In the genomic region with DNA sequence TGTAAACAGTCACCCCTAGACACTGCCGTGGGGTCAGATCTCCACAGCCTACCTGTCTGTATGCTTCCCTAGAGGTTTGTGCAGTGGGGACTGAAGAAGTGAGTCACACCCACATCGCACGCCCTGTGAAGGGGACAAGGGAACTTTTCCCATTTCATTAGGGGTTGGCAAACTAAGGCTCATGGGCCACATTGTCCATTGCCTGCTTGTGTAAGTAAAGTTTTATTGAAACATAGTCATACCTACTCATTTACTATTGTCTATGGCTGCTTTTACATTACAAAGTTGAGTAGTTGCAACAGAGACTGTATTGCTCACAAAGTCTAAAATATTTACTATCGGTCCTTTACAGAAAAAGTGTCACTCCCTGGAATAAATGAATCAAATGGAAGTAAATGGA, we compare ENCODE assay signal across 24 cellular contexts. TPM values are rescaled to one million over a fixed set of nuclear protein-coding genes. Genes with fewer than 3 reads are reported as not detected.
DNase-seq lines count a peak whose midpoint lies in the region; ATAC-seq, FAIRE-seq and TF ChIP-seq lines count a peak whose summit lies in the region.
"Had no signal": no experiment of that assay in that cellular context is flagged by ENCODE, and none has a peak within 500 bp of the region (broad histone marks: within the 10 kb centered on the region; RNA-seq: fewer than 3 reads in every experiment).

No MANE protein-coding gene starts in this region.

- H3K36me3 ChIP-seq in HepG2 (replicated peaks in 1 of 2; ENCODE audit: control insufficient read depth in 1 of 2, insufficient read depth in 2 of 2, low read length in 2 of 2) (no peaks in the 10 kb centered on the region), right lobe of liver (no peaks in the 10 kb centered on the region), GM12878 (ENCODE audit: control insufficient read depth in 2 of 2, insufficient read depth in 2 of 2, low read length in 1 of 2) (no peaks in the 10 kb centered on the region), psoas muscle (ENCODE audit: insufficient read depth in 1 of 2, low read depth in 1 of 2) (no peaks in the 10 kb centered on the region)
- H3K36me3 ChIP-seq: BLaER1, HAP-1 had no signal

- peaks cover 0 to 3% (median 0%) of the 10 kb centered on the region in 3 donors for H3K27me3 Mint-ChIP-seq in immature natural killer cell (ENCODE audit: low read depth in 3 of 3)
- H3K27me3 Mint-ChIP-seq in activated CD8-positive, alpha-beta T cell treated with anti-CD3 and anti-CD28 coated beads, Interleukin-2, amount 10 ng/mL, durations not matched to agents 7 days and 5 days (ENCODE audit: low read depth), result no peaks in the 10 kb centered on the region
- H3K27me3 Mint-ChIP-seq in activated CD4-positive, alpha-beta T cell treated with anti-CD3 and anti-CD28 coated beads, Interleukin-2, amount 10 ng/mL, durations not matched to agents 7 days and 5 days, result no peaks in the 10 kb centered on the region
- H3K27me3 Mint-ChIP-seq: CD4-positive, CD25-positive, alpha-beta regulatory T cell; CD8-positive, alpha-beta memory T cell had no signal

- peaks cover 70% of the 10 kb centered on the region for H3K4me1 ChIP-seq in HepG2 (ENCODE audit: insufficient read depth, low read length)
- peaks cover 0 to 55% (median 13%) of the 10 kb centered on the region in 4 donors for H3K4me1 ChIP-seq in right lobe of liver
- H3K4me1 ChIP-seq in GM12878 (ENCODE audit: control insufficient read depth, insufficient read depth, low read length), result peaks cover 3% of the 10 kb centered on the region; the same call in 1 of the 2 replicates
- H3K4me1 ChIP-seq in psoas muscle, result peaks cover 67% of the 10 kb centered on the region

- H3K4me3 ChIP-seq in HepG2 (replicated peaks in 1 of 3; ENCODE audit: insufficient read depth in 1 of 3, low read depth in 2 of 3, low read length in 3 of 3) (no peak overlapping the region), right lobe of liver (no peak overlapping the region), GM12878 (no peak overlapping the region), psoas muscle (no peak overlapping the region)
- H3K4me3 ChIP-seq: A549, BLaER1, HAP-1 had no signal

- H3K36me3 Mint-ChIP-seq in immature natural killer cell, result no peaks in the 10 kb centered on the region
- no peaks in the 10 kb centered on the region for H3K36me3 Mint-ChIP-seq in activated CD8-positive, alpha-beta T cell treated with anti-CD3 and anti-CD28 coated beads, Interleukin-2, amount 10 ng/mL, durations not matched to agents 7 days and 5 days (ENCODE audit: low read depth)
- H3K36me3 Mint-ChIP-seq in activated CD4-positive, alpha-beta T cell treated with anti-CD3 and anti-CD28 coated beads, Interleukin-2, amount 10 ng/mL, durations not matched to agents 7 days and 5 days (ENCODE audit: low read depth), result no peaks in the 10 kb centered on the region
- H3K36me3 Mint-ChIP-seq: CD4-positive, CD25-positive, alpha-beta regulatory T cell had no signal

- H3K27ac Mint-ChIP-seq in immature natural killer cell, result peak overlapping the region in 5 of 6 donors; percentile 32 to 96 (median 80)
- H3K27ac Mint-ChIP-seq in activated CD8-positive, alpha-beta T cell treated with anti-CD3 and anti-CD28 coated beads, Interleukin-2, amount 10 ng/mL, durations not matched to agents 7 days and 5 days, result no peak overlapping the region
- no peak overlapping the region for H3K27ac Mint-ChIP-seq in activated CD4-positive, alpha-beta T cell treated with anti-CD3 and anti-CD28 coated beads, Interleukin-2, amount 10 ng/mL, durations not matched to agents 7 days and 5 days
- H3K27ac Mint-ChIP-seq: HFFc6 had no signal

- no peaks in the 10 kb centered on the region for H3K9me3 Mint-ChIP-seq in immature natural killer cell
- H3K9me3 Mint-ChIP-seq in activated CD8-positive, alpha-beta T cell treated with anti-CD3 and anti-CD28 coated beads, Interleukin-2, amount 10 ng/mL, durations not matched to agents 7 days and 5 days (ENCODE audit: insufficient read depth), result no peaks in the 10 kb centered on the region
- peaks cover 5% of the 10 kb centered on the region for H3K9me3 Mint-ChIP-seq in activated CD4-positive, alpha-beta T cell treated with anti-CD3 and anti-CD28 coated beads, Interleukin-2, amount 10 ng/mL, durations not matched to agents 7 days and 5 days
- H3K9me3 Mint-ChIP-seq: CD4-positive, CD25-positive, alpha-beta regulatory T cell; CD8-positive, alpha-beta memory T cell; HFFc6 had no signal

- no peak for TF ChIP-seq RAD21 in HepG2 (CRISPR knock-in tag; IDR thresholded peaks at IDR 0.05)
- TF ChIP-seq RAD21 in GM12878 (IDR thresholded peaks at IDR 0.05; ENCODE audit: insufficient read depth, low read depth, low read length), result no peak

- intact Hi-C loops in HepG2 (cut with micrococcal nuclease; ENCODE audit: unreplicated experiment), result loop anchor here (10.0 kb wide), 3 partner anchors 150 to 410 kb away; no protein-coding TSS in a partner anchor
- intact Hi-C loops in right lobe of liver (cut with DNase I), result no loop called here
- intact Hi-C loops in GM12878 (cut with micrococcal nuclease; ENCODE audit: unreplicated experiment), result loop anchor here (10.0 kb wide), 3 partner anchors 150 to 460 kb away; no protein-coding TSS in a partner anchor
- intact Hi-C loops in psoas muscle (cut with DNase I), result loop anchor here (5.0 to 10.0 kb wide), 5 partner anchors 92 to 400 kb away; no protein-coding TSS in a partner anchor

- H3K27ac ChIP-seq in HepG2 (ENCODE audit: extremely low read length, insufficient read depth, low read length) (no peak overlapping the region), right lobe of liver (no peak overlapping the region), GM12878 (ENCODE audit: control insufficient read depth, insufficient read depth) (no peak overlapping the region), psoas muscle (peak overlapping the region; percentile 95)
- H3K27ac ChIP-seq: 22Rv1, BLaER1, KMS-11 had no signal

- ATAC-seq in HepG2 (no peak), right lobe of liver (no peak), GM12878 (no peak), psoas muscle (no peak), HG02938 (IDR thresholded peaks at IDR 0.05; ENCODE audit: unreplicated experiment) (no peak)
- no peak for ATAC-seq in activated CD8-positive, alpha-beta T cell treated with anti-CD3 and anti-CD28 coated beads, Interleukin-2, amount 10 ng/mL, durations not matched to agents 7 days and 5 days
- ATAC-seq: A549 had no signal

- SMC1A ChIA-PET in GM12878 (lab: Charles Lee; ENCODE audit: uncharacterized antibody, unreplicated experiment), result interaction anchor here (3.1 kb wide), 1 partner anchor 12 kb away, joined by 9 read pairs; no protein-coding TSS in a partner anchor

- no peak for DNase-seq in HepG2 (ENCODE audit: low spot score)
- no peak for DNase-seq in right lobe of liver
- DNase-seq in GM12878 (ENCODE audit: low read depth, low spot score), result no peak
- no peak for DNase-seq in immature natural killer cell
- no peak for DNase-seq in psoas muscle
- DNase-seq in activated CD8-positive, alpha-beta T cell treated with anti-CD3 and anti-CD28 coated beads, Interleukin-2, amount 10 ng/mL, durations not matched to agents 7 days and 5 days, result no peak
- no peak for DNase-seq in activated CD4-positive, alpha-beta T cell treated with anti-CD3 and anti-CD28 coated beads, Interleukin-2, amount 10 ng/mL, durations not matched to agents 7 days and 5 days
- DNase-seq: CD4-positive, CD25-positive, alpha-beta regulatory T cell; CD8-positive, alpha-beta memory T cell; COR-L47; DMS 273 treated with DMSO at 0.1 percent for 48 hours; DMS53; DND-41; EL; HFFc6 had no signal

- peaks cover 81 to 83% of the 10 kb centered on the region in 2 donors for H3K4me1 Mint-ChIP-seq in immature natural killer cell
- peaks cover 30% of the 10 kb centered on the region for H3K4me1 Mint-ChIP-seq in activated CD8-positive, alpha-beta T cell treated with anti-CD3 and anti-CD28 coated beads, Interleukin-2, amount 10 ng/mL, durations not matched to agents 7 days and 5 days (ENCODE audit: low read depth)
- peaks cover 37% of the 10 kb centered on the region for H3K4me1 Mint-ChIP-seq in activated CD4-positive, alpha-beta T cell treated with anti-CD3 and anti-CD28 coated beads, Interleukin-2, amount 10 ng/mL, durations not matched to agents 7 days and 5 days

- in situ Hi-C loops in HepG2 (cut with HindIII; ENCODE audit: extremely low pct_ligation_motif_present, low pct_unique_long_range_greater_than_20kb), result loop anchor here (10.0 kb wide), 3 partner anchors 260 to 510 kb away; a partner anchor contains a TSS
- in situ Hi-C loops in GM12878 (cut with MboI), result loop anchor here (10.0 kb wide), 1 partner anchor 510 kb away; a partner anchor contains a TSS

- RAD21 ChIA-PET in GM12878 (lab: Charles Lee; ENCODE audit: unreplicated experiment), result no interaction called here

- TF ChIP-seq POLR2A in HepG2 (IDR thresholded peaks at IDR 0.05; ENCODE audit: insufficient read depth in 1 of 2, low read depth in 2 of 2, low read length in 2 of 2) (no peak), right lobe of liver (IDR thresholded peaks at IDR 0.05) (no peak), GM12878 (IDR thresholded peaks at IDR 0.05; ENCODE audit: low read depth, low read length) (no peak)

- no peaks in the 10 kb centered on the region for H4K20me1 ChIP-seq in HepG2 (ENCODE audit: insufficient read depth, low read length)
- no peaks in the 10 kb centered on the region for H4K20me1 ChIP-seq in GM12878 (ENCODE audit: control insufficient read depth, insufficient read depth)
- H4K20me1 ChIP-seq: BLaER1 had no signal

- no peak overlapping the region for H2AFZ ChIP-seq in HepG2 (ENCODE audit: low read length)
- no peak overlapping the region for H2AFZ ChIP-seq in GM12878 (ENCODE audit: control insufficient read depth, low read depth, low read length)

- POLR2A ChIA-PET in HepG2 (lab: Yijun Ruan, JAX) (no interaction called here), GM12878 (lab: Charles Lee) (no interaction called here)
- POLR2A ChIA-PET in activated CD8-positive, alpha-beta T cell treated with anti-CD3 and anti-CD28 coated beads, Interleukin-2, amount 10 ng/mL, durations not matched to agents 7 days and 5 days (lab: Charles Lee), result no interaction called here
- POLR2A ChIA-PET in activated CD4-positive, alpha-beta T cell treated with anti-CD3 and anti-CD28 coated beads, Interleukin-2, amount 10 ng/mL, durations not matched to agents 7 days and 5 days (lab: Charles Lee), result no interaction called here

- H3K27me3 ChIP-seq in HepG2 (ENCODE audit: control insufficient read depth in 1 of 2, insufficient read depth in 2 of 2, low read length in 2 of 2), result no peaks in the 10 kb centered on the region; a peak in 1 of 5 replicates
- H3K27me3 ChIP-seq in right lobe of liver, result no peaks in the 10 kb centered on the region
- H3K27me3 ChIP-seq in GM12878 (replicated peaks in 1 of 2; ENCODE audit: control insufficient read depth in 2 of 2, insufficient read depth in 2 of 2, low read length in 1 of 2), result no peaks in the 10 kb centered on the region
- no peaks in the 10 kb centered on the region for H3K27me3 ChIP-seq in psoas muscle (ENCODE audit: insufficient read depth in 3 of 3, low read length in 2 of 3)
- H3K27me3 ChIP-seq: BLaER1 had no signal

- H3K4me2 ChIP-seq in HepG2 (ENCODE audit: low read depth, low read length) (no peak overlapping the region), GM12878 (ENCODE audit: control insufficient read depth, insufficient read depth) (no peak overlapping the region)
- H3K4me2 ChIP-seq: A549, BLaER1, KMS-11 had no signal

- CTCF ChIA-PET in HepG2 (lab: Yijun Ruan, JAX; ENCODE audit: low intra/inter-chr PET ratio, low total read pairs) (no interaction called here), GM12878 (lab: Yijun Ruan, JAX) (no interaction called here)
- CTCF ChIA-PET in activated CD8-positive, alpha-beta T cell treated with anti-CD3 and anti-CD28 coated beads, Interleukin-2, amount 10 ng/mL, durations not matched to agents 7 days and 5 days (lab: Charles Lee), result no interaction called here
- CTCF ChIA-PET in activated CD4-positive, alpha-beta T cell treated with anti-CD3 and anti-CD28 coated beads, Interleukin-2, amount 10 ng/mL, durations not matched to agents 7 days and 5 days (lab: Charles Lee), result interaction anchor here (0.6 kb wide), 1 partner anchor 513 kb away, joined by 3 read pairs; no protein-coding TSS in a partner anchor

- BruUV-seq in HepG2 (replicated peaks; lab: Mats Ljungman, UMichigan) (no TSS peak), GM12878 (replicated peaks; lab: Mats Ljungman, UMichigan) (no TSS peak)

- WGBS in HepG2 (ENCODE audit: low lambda C conversion rate), result 100% methylated on average over 4 of the region's 4 CpGs
- 96% methylated on average over 4 of the region's 4 CpGs for WGBS in right lobe of liver (ENCODE audit: insufficient coverage, low coverage, low lambda C conversion rate, missing lambda C conversion rate)
- WGBS in GM12878 (ENCODE audit: insufficient coverage, insufficient replicate concordance, low lambda C conversion rate, missing lambda C conversion rate), result 99% methylated on average over 4 of the region's 4 CpGs
- WGBS in psoas muscle, 3 donors, result 97 to 98% (median 97%) methylated on average over 4 of the region's 4 CpGs

- H3K4me3 Mint-ChIP-seq in immature natural killer cell, result peak overlapping the region in 1 of 5 donors; percentile 12
- H3K4me3 Mint-ChIP-seq in activated CD8-positive, alpha-beta T cell treated with anti-CD3 and anti-CD28 coated beads, Interleukin-2, amount 10 ng/mL, durations not matched to agents 7 days and 5 days, result no peak overlapping the region
- H3K4me3 Mint-ChIP-seq in activated CD4-positive, alpha-beta T cell treated with anti-CD3 and anti-CD28 coated beads, Interleukin-2, amount 10 ng/mL, durations not matched to agents 7 days and 5 days, result no peak overlapping the region
- H3K4me3 Mint-ChIP-seq: HFFc6 had no signal

- no peaks in the 10 kb centered on the region for H3K79me2 ChIP-seq in HepG2 (ENCODE audit: insufficient read depth, low read length)
- no peaks in the 10 kb centered on the region; the same call in 1 of the 2 replicates for H3K79me2 ChIP-seq in GM12878 (ENCODE audit: control insufficient read depth, insufficient read depth, low read length)

- H3K9me3 ChIP-seq in HepG2 (ENCODE audit: low read length) (no peaks in the 10 kb centered on the region), right lobe of liver (no peaks in the 10 kb centered on the region), GM12878 (replicated peaks; ENCODE audit: control insufficient read depth, insufficient read depth, low read length) (no peaks in the 10 kb centered on the region), psoas muscle (no peaks in the 10 kb centered on the region)
- H3K9me3 ChIP-seq: A549, BLaER1, HAP-1 had no signal

- TF ChIP-seq CTCF in HepG2 (CRISPR knock-in tag; IDR thresholded peaks at IDR 0.05), result no peak
- no peak for TF ChIP-seq CTCF in right lobe of liver (IDR thresholded peaks at IDR 0.05)
- TF ChIP-seq CTCF in GM12878 (IDR thresholded peaks at IDR 0.05 in 2 of 3, conservative IDR thresholded peaks at IDR 0.05 in 1 of 3; ENCODE audit: control insufficient read depth in 2 of 3, extremely low read depth in 1 of 3, insufficient read depth in 1 of 3, low read depth in 3 of 3, low read length in 3 of 3), result no peak
- TF ChIP-seq CTCF in psoas muscle (IDR thresholded peaks at IDR 0.05), result no peak

- no peak for FAIRE-seq in HepG2 (lab: Jason Lieb, UNC)
- FAIRE-seq in GM12878 (lab: Jason Lieb, UNC), result no peak
- FAIRE-seq: A549, GM12892, GM18507, HTR-8/SVneo had no signal

- no peak overlapping the region for H3K9ac ChIP-seq in HepG2 (ENCODE audit: insufficient read depth, low read depth, low read length)
- H3K9ac ChIP-seq in GM12878 (ENCODE audit: control insufficient read depth, insufficient read depth, low read length), result no peak overlapping the region
- H3K9ac ChIP-seq: BLaER1, KMS-11 had no signal

- TF ChIP-seq EP300 in HepG2 (IDR thresholded peaks at IDR 0.05; ENCODE audit: low read depth in 2 of 2, low read length in 2 of 2) (no peak), HepG2 (CRISPR knock-in tag; IDR thresholded peaks at IDR 0.05; ENCODE audit: borderline replicate concordance) (no peak), GM12878 (IDR thresholded peaks at IDR 0.05; ENCODE audit: borderline replicate concordance in 1 of 2, control insufficient read depth in 1 of 2, low read depth in 2 of 2, low read length in 2 of 2) (no peak)

RNA-seq across cellular contexts. Expression of a gene that starts 2.5 kb away (rescaled TPM):
- total RNA-seq in HepG2 (2016; rRNA removed; fragmentation: Illumina TruSeq; extraction: Trizol) (15.7 and 20.0 TPM in 2 replicates), right lobe of liver (10 to 100 TPM; 45.5 to 84.2 (median 58.7) TPM), GM12878 (2014; rRNA removed) (5.7 and 6.7 TPM in 2 replicates), GM12878 (2014; rRNA removed; fragmentation: Illumina TruSeq; extraction: Trizol) (7.5 and 8.7 TPM in 2 replicates), GM12878 (2021) (7.3 and 11.9 TPM in 2 replicates), psoas muscle (10 to 100 TPM; 46.5 to 72.2 (median 55.8) TPM)
- total RNA-seq in HepG2 (2016; cell fraction: cytosol; rRNA removed; fragmentation: Illumina TruSeq; extraction: Trizol; ENCODE audit: low read depth), result 59.4 and 62.1 TPM in 2 replicates
- 16.5 and 19.6 TPM in 2 replicates for total RNA-seq in HepG2 (2016; cell fraction: insoluble cytoplasmic fraction; rRNA removed; fragmentation: Illumina TruSeq; extraction: Trizol)
- 19.5 and 21.4 TPM in 2 replicates for total RNA-seq in HepG2 (2016; cell fraction: membrane; rRNA removed; fragmentation: Illumina TruSeq; extraction: Trizol)
- 16.9 and 19.5 TPM in 2 replicates for total RNA-seq in HepG2 (2016; cell fraction: nucleus; rRNA removed; fragmentation: Illumina TruSeq; extraction: Trizol)
- polyA plus RNA-seq in HepG2 (2011; rRNA removed) (25.6 and 27.5 TPM in 2 replicates), GM12878 (2011; rRNA removed) (11.5 and 14.5 TPM in 2 replicates), GM12878 (2014; fragmentation: Illumina TruSeq; extraction: Trizol) (6.6 and 7.6 TPM in 2 replicates), GM12878 (2014; fragmentation: Nextera tagmentation; extraction: Ambion mirVana) (1 to 10 TPM; 9.1 to 9.5 TPM), GM12878 (2014; rRNA removed) (5.0 and 6.3 TPM in 2 replicates), GM12878 (2016; fragmentation: Nextera tagmentation; extraction: Ambion mirVana) (1 to 10 TPM; 6.2 to 7.6 TPM), immature natural killer cell (1 to 10 TPM; 4.0 to 8.4 (median 5.1) TPM), psoas muscle (10 to 100 TPM; 11.9 to 26.4 (median 21.3) TPM)
- 26.7 and 28.9 TPM in 2 replicates for polyA plus RNA-seq in HepG2 (2011; cell fraction: cytosol; rRNA removed)
- 13.2 and 13.8 TPM in 2 replicates for polyA plus RNA-seq in HepG2 (2011; cell fraction: nucleus; rRNA removed)
- 19.3 and 23.4 TPM in 2 replicates for polyA plus RNA-seq in HepG2 (2012)
- polyA plus RNA-seq in HepG2 (2016; cell fraction: cytosol; fragmentation: Illumina TruSeq; extraction: Trizol; ENCODE audit: low read depth), result 6.2 and 8.4 TPM in 2 replicates
- 13.0 and 14.8 TPM in 2 replicates for polyA plus RNA-seq in HepG2 (2016; cell fraction: insoluble cytoplasmic fraction; fragmentation: Illumina TruSeq; extraction: Trizol; ENCODE audit: low read depth)
- 9.0 and 11.2 TPM in 2 replicates for polyA plus RNA-seq in HepG2 (2016; cell fraction: membrane; fragmentation: Illumina TruSeq; extraction: Trizol; ENCODE audit: low read depth)
- 7.0 and 8.3 TPM in 2 replicates for polyA plus RNA-seq in HepG2 (2016; cell fraction: nucleus; fragmentation: Illumina TruSeq; extraction: Trizol; ENCODE audit: insufficient read depth, low read depth)
- polyA minus RNA-seq in HepG2 (2011; rRNA and poly(A)+ RNA removed; ENCODE audit: low replicate concordance), result 11.3 and 53.1 TPM in 2 replicates
- polyA minus RNA-seq in HepG2 (2011; cell fraction: cytosol; rRNA and poly(A)+ RNA removed), result 9.6 and 14.5 TPM in 2 replicates
- polyA minus RNA-seq in HepG2 (2011; cell fraction: nucleus; rRNA and poly(A)+ RNA removed), result 62.8 and 75.2 TPM in 2 replicates
- 27.9 and 29.7 TPM in 2 replicates for total RNA-seq in GM12878 (2013; cell fraction: nucleolus; rRNA removed)
- 5.9 TPM for polyA plus RNA-seq in GM12878 (2011; ENCODE audit: low read depth)
- polyA plus RNA-seq in GM12878 (2011; cell fraction: cytosol; rRNA removed), result 9.1 and 9.5 TPM in 2 replicates
- 7.1 and 10.0 TPM in 2 replicates for polyA plus RNA-seq in GM12878 (2011; cell fraction: nucleus; rRNA removed)
- 4.7 and 7.0 TPM in 2 replicates for polyA plus RNA-seq in GM12878 (2012)
- 24.3 and 27.8 TPM in 2 replicates for polyA minus RNA-seq in GM12878 (2011; rRNA and poly(A)+ RNA removed)
- polyA minus RNA-seq in GM12878 (2011; cell fraction: cytosol; rRNA and poly(A)+ RNA removed), result 3.0 and 5.3 TPM in 2 replicates
- 28.2 and 31.9 TPM in 2 replicates for polyA minus RNA-seq in GM12878 (2011; cell fraction: nucleus; rRNA and poly(A)+ RNA removed)
- 1 to 10 TPM; 8.5 to 9.4 TPM for total RNA-seq in activated CD8-positive, alpha-beta T cell treated with anti-CD3 and anti-CD28 coated beads, Interleukin-2, amount 10 ng/mL, durations not matched to agents 7 days and 5 days
- total RNA-seq in activated CD4-positive, alpha-beta T cell treated with anti-CD3 and anti-CD28 coated beads, Interleukin-2, amount 10 ng/mL, durations not matched to agents 7 days and 5 days, result 1 to 10 TPM; 3.3 to 5.5 TPM

Comparison
In these comparisons a context has a peak if more than half of its experiments do, and no peak if none do; other contexts are left out.
1. intact Hi-C loops: an anchor here in HepG2 (10.0 kb wide), GM12878 (10.0 kb wide) and psoas muscle (5.0 to 10.0 kb wide); none called in right lobe of liver.
2. H3K27ac Mint-ChIP-seq: peak in immature natural killer cell (5 of 6); none in activated CD8-positive, alpha-beta T cell treated with anti-CD3 and anti-CD28 coated beads, Interleukin-2, amount 10 ng/mL, durations not matched to agents 7 days and 5 days (single experiment) and activated CD4-positive, alpha-beta T cell treated with anti-CD3 and anti-CD28 coated beads, Interleukin-2, amount 10 ng/mL, durations not matched to agents 7 days and 5 days (single experiment).